Comparison of ENCODE assay signal across 8 cellular contexts in genomic region chr2:200713704-200714064, GRCh38.
DNase-seq lines count a peak whose midpoint lies in the region; ATAC-seq lines count a peak whose summit lies in the region.

No MANE protein-coding gene starts in this region.

- H3K27ac ChIP-seq in layer of hippocampus (ENCODE audit: low read depth, low read length) = peak overlapping the region; percentile 93

- H3K4me3 Mint-ChIP-seq in activated T-cell treated with anti-CD3 and anti-CD28 coated beads, Interleukin-2, amount 50 U/mL, for 24 hours = peak overlapping the region; percentile 79
- peak overlapping the region; percentile 77 for H3K4me3 Mint-ChIP-seq in stimulated activated naive CD8-positive, alpha-beta T cell treated with anti-CD3 and anti-CD28 coated beads, Interleukin-15, Interleukin-2, amounts not matched to agents 100 ng/mL and 50 ng/mL, for 24 hours

- H3K4me3 ChIP-seq in Jurkat, Clone E6-1 (ENCODE audit: low read length) = peak overlapping the region; percentile 46

- no peaks in the 10 kb centered on the region for H3K9me3 Mint-ChIP-seq in activated T-cell treated with anti-CD3 and anti-CD28 coated beads, Interleukin-2, amount 50 U/mL, for 24 hours
- H3K9me3 Mint-ChIP-seq in stimulated activated naive CD8-positive, alpha-beta T cell treated with anti-CD3 and anti-CD28 coated beads, Interleukin-15, Interleukin-2, amounts not matched to agents 100 ng/mL and 50 ng/mL, for 24 hours = no peaks in the 10 kb centered on the region

- DNase-seq in Jurkat, Clone E6-1 (ENCODE audit: low read depth, low spot score) = no peak
- DNase-seq in activated T-cell treated with anti-CD3 and anti-CD28 coated beads, Interleukin-2, amount 50 U/mL, for 24 hours = peak; percentile 71
- DNase-seq in NCI-H128 (lab: John Stamatoyannopoulos, UW; ENCODE audit: unreplicated experiment) = no peak
- no peak for DNase-seq in DMS79 treated with DMSO at 0.1 percent for 48 hours (lab: John Stamatoyannopoulos, UW)
- DNase-seq in NCI-H2029 (lab: John Stamatoyannopoulos, UW) = no peak

- H3K27me3 ChIP-seq in layer of hippocampus (ENCODE audit: control insufficient read depth, insufficient read depth, low read length) = no peaks in the 10 kb centered on the region

- H3K4me1 Mint-ChIP-seq in activated T-cell treated with anti-CD3 and anti-CD28 coated beads, Interleukin-2, amount 50 U/mL, for 24 hours (ENCODE audit: low read depth) = peaks cover 51% of the 10 kb centered on the region
- H3K4me1 Mint-ChIP-seq in stimulated activated naive CD8-positive, alpha-beta T cell treated with anti-CD3 and anti-CD28 coated beads, Interleukin-15, Interleukin-2, amounts not matched to agents 100 ng/mL and 50 ng/mL, for 24 hours (ENCODE audit: low read depth) = peaks cover 46% of the 10 kb centered on the region

- H3K36me3 Mint-ChIP-seq in activated T-cell treated with anti-CD3 and anti-CD28 coated beads, Interleukin-2, amount 50 U/mL, for 24 hours (ENCODE audit: low read depth) = no peaks in the 10 kb centered on the region
- no peaks in the 10 kb centered on the region for H3K36me3 Mint-ChIP-seq in stimulated activated naive CD8-positive, alpha-beta T cell treated with anti-CD3 and anti-CD28 coated beads, Interleukin-15, Interleukin-2, amounts not matched to agents 100 ng/mL and 50 ng/mL, for 24 hours (ENCODE audit: low read depth)

- H3K27me3 Mint-ChIP-seq in activated T-cell treated with anti-CD3 and anti-CD28 coated beads, Interleukin-2, amount 50 U/mL, for 24 hours = no peaks in the 10 kb centered on the region
- H3K27me3 Mint-ChIP-seq in stimulated activated naive CD8-positive, alpha-beta T cell treated with anti-CD3 and anti-CD28 coated beads, Interleukin-15, Interleukin-2, amounts not matched to agents 100 ng/mL and 50 ng/mL, for 24 hours = no peaks in the 10 kb centered on the region

- peak overlapping the region; percentile 100 for H3K27ac Mint-ChIP-seq in activated T-cell treated with anti-CD3 and anti-CD28 coated beads, Interleukin-2, amount 50 U/mL, for 24 hours
- H3K27ac Mint-ChIP-seq in stimulated activated naive CD8-positive, alpha-beta T cell treated with anti-CD3 and anti-CD28 coated beads, Interleukin-15, Interleukin-2, amounts not matched to agents 100 ng/mL and 50 ng/mL, for 24 hours = peak overlapping the region; percentile 99

- ATAC-seq in HG02970 (IDR thresholded peaks at IDR 0.05; ENCODE audit: low FRiP score, unreplicated experiment) = no peak
